ENCODE assay signal across 1 cellular context in genomic region chr12:48779869-48780268, GRCh38.
TF ChIP-seq lines count a peak whose summit lies in the region.

No MANE protein-coding gene starts in this region.

TF ChIP-seq in WTC11, 78 proteins besides CTCF, POLR2A, EP300 and RAD21 (continued from another document):
- TF ChIP-seq FOXP4 (CRISPR knock-in tag; IDR thresholded peaks at IDR 0.05) (no peak), SMAD4 (CRISPR knock-in tag; IDR thresholded peaks at IDR 0.05) (no peak), CBFB (CRISPR knock-in tag; IDR thresholded peaks at IDR 0.05; ENCODE audit: low read depth) (no peak), GABPB1 (CRISPR knock-in tag; IDR thresholded peaks at IDR 0.05) (no peak), STAT6 (CRISPR knock-in tag; conservative IDR thresholded peaks at IDR 0.05; ENCODE audit: low read depth) (no peak)
TF ChIP-seq in WTC11: peak in this region for 0.
